ENCODE assay signal across 24 cellular contexts in genomic region chr21:42001781-42002180, GRCh38. TPM values are rescaled to one million over a fixed set of nuclear protein-coding genes. Genes with fewer than 3 reads are reported as not detected.
DNase-seq lines count a peak whose midpoint lies in the region; ATAC-seq, FAIRE-seq and TF ChIP-seq lines count a peak whose summit lies in the region.
"Had no signal": no experiment of that assay in that cellular context is flagged by ENCODE, and none has a peak within 500 bp of the region (broad histone marks: within the 10 kb centered on the region; RNA-seq: fewer than 3 reads in every experiment).

No MANE protein-coding gene starts in this region.

- no peaks in the 10 kb centered on the region for H3K27me3 ChIP-seq in adrenal gland
- H3K27me3 ChIP-seq: uterus had no signal

- H3K27ac Mint-ChIP-seq in activated T-cell treated with anti-CD3 and anti-CD28 coated beads, Interleukin-2, amount 50 U/mL, for 24 hours, result peak overlapping the region; percentile 98
- H3K27ac Mint-ChIP-seq in stimulated activated effector memory CD8-positive, alpha-beta T cell treated with anti-CD3 and anti-CD28 coated beads, Interleukin-12 subunit alpha, Interleukin-12 subunit beta, amount 100 ng/mL, for 72 hours, result peak overlapping the region; percentile 53
- H3K27ac Mint-ChIP-seq: dendritic cell treated with granulocyte-macrophage colony-stimulating factor and Interleukin-4, amounts not matched to agents 40 ng/mL and 50 ng/mL, for 4 days; memory B cell had no signal

- no peak overlapping the region for H3K9ac ChIP-seq in kidney (ENCODE audit: low read length in 2 of 2)

- H3K4me1 ChIP-seq in adrenal gland (replicated peaks in 1 of 2), result peaks cover 11 to 14% of the 10 kb centered on the region in 2 donors
- no peaks in the 10 kb centered on the region for H3K4me1 ChIP-seq in kidney (ENCODE audit: control insufficient read depth in 1 of 2, insufficient read depth in 1 of 2, low read depth in 1 of 2, low read length in 2 of 2)
- H3K4me1 ChIP-seq: uterus had no signal

- 81 to 90% (median 86%) methylated on average over 2 of the region's 2 CpGs for WGBS in adrenal gland, 4 donors

- no peak for ATAC-seq in stimulated activated effector memory CD8-positive, alpha-beta T cell treated with anti-CD3 and anti-CD28 coated beads, Interleukin-12 subunit alpha, Interleukin-12 subunit beta, amount 100 ng/mL, for 72 hours
- no peak for ATAC-seq in HG03025 (IDR thresholded peaks at IDR 0.05; ENCODE audit: low FRiP score, unreplicated experiment)
- ATAC-seq: sciatic nerve had no signal

- FAIRE-seq in kidney (lab: Jason Lieb, UNC), result no peak
- FAIRE-seq: bronchial epithelial cell, endothelial cell of umbilical vein, islet of Langerhans had no signal

- peaks cover 58% of the 10 kb centered on the region for H3K4me1 Mint-ChIP-seq in activated T-cell treated with anti-CD3 and anti-CD28 coated beads, Interleukin-2, amount 50 U/mL, for 24 hours (ENCODE audit: low read depth)
- peaks cover 43% of the 10 kb centered on the region for H3K4me1 Mint-ChIP-seq in stimulated activated effector memory CD8-positive, alpha-beta T cell treated with anti-CD3 and anti-CD28 coated beads, Interleukin-12 subunit alpha, Interleukin-12 subunit beta, amount 100 ng/mL, for 72 hours

- intact Hi-C loops in adrenal gland (cut with DNase I), result loop anchor here (5.0 to 10.0 kb wide), 2 partner anchors 44 to 47 kb away; partner anchors contain the start of gene C2CD2 (in 1 of the 2)
- intact Hi-C loops in kidney (cut with DNase I), result no loop called here

- H3K9me3 Mint-ChIP-seq in activated T-cell treated with anti-CD3 and anti-CD28 coated beads, Interleukin-2, amount 50 U/mL, for 24 hours, result no peaks in the 10 kb centered on the region
- no peaks in the 10 kb centered on the region for H3K9me3 Mint-ChIP-seq in stimulated activated effector memory CD8-positive, alpha-beta T cell treated with anti-CD3 and anti-CD28 coated beads, Interleukin-12 subunit alpha, Interleukin-12 subunit beta, amount 100 ng/mL, for 72 hours
- H3K9me3 Mint-ChIP-seq: CD4-positive, alpha-beta T cell; dendritic cell treated with granulocyte-macrophage colony-stimulating factor and Interleukin-4, amounts not matched to agents 40 ng/mL and 50 ng/mL, for 4 days; memory B cell had no signal

- no peak for DNase-seq in activated T-cell treated with anti-CD3 and anti-CD28 coated beads, Interleukin-2, amount 50 U/mL, for 24 hours
- DNase-seq in activated T-cell treated with anti-CD3 and anti-CD28 coated beads for 4 hours (no peak), NCI-H69 (lab: John Stamatoyannopoulos, UW) (peak; percentile 42), adrenal gland (no peak), putamen (ENCODE audit: low spot score) (no peak), kidney (no peak)
- DNase-seq in stimulated activated effector memory CD8-positive, alpha-beta T cell treated with anti-CD3 and anti-CD28 coated beads, Interleukin-12 subunit alpha, Interleukin-12 subunit beta, amount 100 ng/mL, for 72 hours (ENCODE audit: low spot score in 2 of 2), result peak in 1 of 2 donors; percentile 48
- DNase-seq: DMS153, H7, naive B cell, NCI-H1417, NCI-H2107, OCI-M1, SIG-M5, T-helper 9 cell, uterus had no signal

- no peak for TF ChIP-seq CTCF in adrenal gland (IDR thresholded peaks at IDR 0.05)
- no peak for TF ChIP-seq CTCF in kidney (IDR thresholded peaks at IDR 0.05; ENCODE audit: borderline replicate concordance, extremely low read depth, insufficient read depth)

- peak overlapping the region; percentile 69 for H3K4me3 Mint-ChIP-seq in activated T-cell treated with anti-CD3 and anti-CD28 coated beads, Interleukin-2, amount 50 U/mL, for 24 hours
- H3K4me3 Mint-ChIP-seq in stimulated activated effector memory CD8-positive, alpha-beta T cell treated with anti-CD3 and anti-CD28 coated beads, Interleukin-12 subunit alpha, Interleukin-12 subunit beta, amount 100 ng/mL, for 72 hours, result peak overlapping the region; percentile 17
- H3K4me3 Mint-ChIP-seq: dendritic cell treated with granulocyte-macrophage colony-stimulating factor and Interleukin-4, amounts not matched to agents 40 ng/mL and 50 ng/mL, for 4 days; naive B cell had no signal

- H3K36me3 Mint-ChIP-seq in activated T-cell treated with anti-CD3 and anti-CD28 coated beads, Interleukin-2, amount 50 U/mL, for 24 hours (ENCODE audit: low read depth), result peaks cover 90% of the 10 kb centered on the region
- peaks cover 60% of the 10 kb centered on the region for H3K36me3 Mint-ChIP-seq in stimulated activated effector memory CD8-positive, alpha-beta T cell treated with anti-CD3 and anti-CD28 coated beads, Interleukin-12 subunit alpha, Interleukin-12 subunit beta, amount 100 ng/mL, for 72 hours

- H3K9me3 ChIP-seq in adrenal gland (replicated peaks in 1 of 3), result no peaks in the 10 kb centered on the region
- H3K9me3 ChIP-seq in kidney (ENCODE audit: control insufficient read depth in 1 of 2, low read length in 2 of 2), result no peaks in the 10 kb centered on the region
- H3K9me3 ChIP-seq: uterus had no signal

- peak overlapping the region in 3 of 5 donors; percentile 66 to 89 (median 78) for H3K27ac ChIP-seq in adrenal gland
- no peak overlapping the region for H3K27ac ChIP-seq in kidney (ENCODE audit: low read depth in 2 of 2, low read length in 2 of 2)
- H3K27ac ChIP-seq: uterus had no signal

- no peak for TF ChIP-seq POLR2A in adrenal gland (IDR thresholded peaks at IDR 0.05)

- H3K36me3 ChIP-seq in adrenal gland (replicated peaks in 1 of 2) (no peaks in the 10 kb centered on the region), kidney (ENCODE audit: control insufficient read depth in 1 of 2, insufficient read depth in 2 of 2, low read length in 2 of 2) (peaks cover 8 to 11% of the 10 kb centered on the region in 2 donors)
- H3K36me3 ChIP-seq: uterus had no signal

- H3K27me3 Mint-ChIP-seq in activated T-cell treated with anti-CD3 and anti-CD28 coated beads, Interleukin-2, amount 50 U/mL, for 24 hours, result no peaks in the 10 kb centered on the region
- H3K27me3 Mint-ChIP-seq: CD4-positive, alpha-beta T cell; dendritic cell treated with granulocyte-macrophage colony-stimulating factor and Interleukin-4, amounts not matched to agents 40 ng/mL and 50 ng/mL, for 4 days; memory B cell; naive B cell had no signal

- H3K4me3 ChIP-seq in adrenal gland (no peak overlapping the region), kidney (ENCODE audit: low read length in 2 of 2) (no peak overlapping the region)
- H3K4me3 ChIP-seq: uterus had no signal

RNA-seq across cellular contexts. Expression of gene ZBTB21, which starts 8.4 kb away (rescaled TPM):
- total RNA-seq in adrenal gland (10 to 100 TPM; 11.0 to 39.1 (median 22.5) TPM), kidney (16.0 TPM)
- polyA plus RNA-seq in adrenal gland (10 to 100 TPM in 1 of 3 donors, 1 to 10 TPM in 2; 6.8 to 10.2 (median 7.6) TPM), kidney (ENCODE audit: insufficient read depth, low read depth, low replicate concordance) (2.3 TPM)

RNA-seq across cellular contexts. Expression of gene C2CD2, which starts 48.0 kb away (rescaled TPM):
- total RNA-seq in adrenal gland (100 to 1,000 TPM; 233 to 439 (median 302) TPM), kidney (25.6 TPM)
- polyA plus RNA-seq in adrenal gland (100 to 1,000 TPM; 175 to 284 (median 180) TPM), kidney (ENCODE audit: insufficient read depth, low read depth, low replicate concordance) (7.6 TPM)

Comparison
In these comparisons a context has a peak if more than half of its experiments do, and no peak if none do; other contexts are left out.
1. H3K27ac ChIP-seq: peak in adrenal gland (3 of 5); none in kidney (0 of 2).